Comparison of ENCODE assay signal across 20 cellular contexts in the genomic region with DNA sequence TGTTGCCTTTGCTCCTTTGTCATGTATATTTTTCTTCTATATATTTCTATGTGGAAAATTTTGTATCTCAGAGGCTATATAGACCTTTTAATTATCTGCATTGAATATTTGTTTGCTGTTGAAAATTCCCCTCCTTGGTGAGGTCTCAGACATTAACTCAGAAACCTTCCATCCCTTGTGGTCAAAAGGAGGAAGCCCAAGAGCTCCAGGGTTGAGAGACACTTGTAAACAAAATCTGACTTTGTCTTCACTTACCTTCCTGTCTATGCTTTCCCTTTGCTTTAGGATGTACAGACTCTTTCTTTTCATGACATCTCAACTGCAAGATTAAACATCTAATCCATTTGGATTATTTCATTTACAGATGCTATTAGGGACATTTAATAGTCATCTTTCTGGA.
"Had no signal": no experiment of that assay in that cellular context is flagged by ENCODE, and none has a peak within 500 bp of the region (broad histone marks: within the 10 kb centered on the region; RNA-seq: fewer than 3 reads in every experiment).

No MANE protein-coding gene starts in this region.

- H3K9me3 ChIP-seq: ascending aorta, left ventricle myocardium inferior, stomach, suprapubic skin, tibial nerve had no signal

- H3K36me3 ChIP-seq: ascending aorta, brain microvascular endothelial cell, left ventricle myocardium inferior, neural progenitor cell, stomach, suprapubic skin, tibial nerve had no signal

- H3K4me1 ChIP-seq: ascending aorta, left ventricle myocardium inferior, neural progenitor cell, stomach, suprapubic skin, tibial nerve had no signal

- H2AFZ ChIP-seq: neural progenitor cell had no signal

- H3K27me3 ChIP-seq: ascending aorta, brain microvascular endothelial cell, neural progenitor cell, stomach, suprapubic skin, tibial nerve had no signal

- ATAC-seq: naive thymus-derived CD8-positive, alpha-beta T cell; sciatic nerve; stimulated activated memory B cell treated with anti-CD40 and anti-IgM and Interleukin-4, amounts not matched to agents 10 μg/mL and 1 μg/mL and 100 μg/mL, for 72 hours; WTC11 had no signal

- H3K9ac ChIP-seq: neural progenitor cell had no signal

- DNase-seq: activated gamma-delta T cell treated with Interleukin-2 at 50 U/mL for 16 hours; activated T-cell treated with anti-CD3 and anti-CD28 coated beads, Interleukin-2, amount 50 U/mL, for 1 hour; brain microvascular endothelial cell; caudate nucleus; effector CD8-positive, alpha-beta T cell; foreskin melanocyte; immature natural killer cell; left ventricle myocardium inferior; mammary epithelial cell; naive thymus-derived CD8-positive, alpha-beta T cell; small intestine; stimulated activated CD4-positive, alpha-beta T cell treated with anti-CD3 and anti-CD28 coated beads, Interleukin-15, amount 100 ng/mL, for 24 hours; stomach had no signal

- H3K4me3 ChIP-seq: ascending aorta, left ventricle myocardium inferior, neural progenitor cell, stomach, suprapubic skin, tibial nerve had no signal

- H3K27ac ChIP-seq: ascending aorta, brain microvascular endothelial cell, left ventricle myocardium inferior, neural progenitor cell, stomach, suprapubic skin, tibial nerve had no signal

- H3K4me2 ChIP-seq: neural progenitor cell had no signal
